Comparison of ENCODE assay signal across 34 cellular contexts in genomic region chr13:85771856-85772255, GRCh38. TPM values are rescaled to one million over a fixed set of nuclear protein-coding genes. Genes with fewer than 3 reads are reported as not detected.
A peak's percentile ranks its signal among the peaks of the same experiment; 100 is the strongest.
DNase-seq lines count a peak whose midpoint lies in the region; ATAC-seq, FAIRE-seq and TF ChIP-seq lines count a peak whose summit lies in the region.
"Had no signal": no experiment of that assay in that cellular context is flagged by ENCODE, and none has a peak within 500 bp of the region (broad histone marks: within the 10 kb centered on the region; RNA-seq: fewer than 3 reads in every experiment).

No MANE protein-coding gene starts in this region.

- CTCF ChIA-PET in PC-3 (lab: Charles Lee): no interaction called here
- CTCF ChIA-PET in activated CD4-positive, alpha-beta T cell treated with anti-CD3 and anti-CD28 coated beads for 36 hours (lab: Charles Lee): interaction anchor here (0.7 kb wide), 1 partner anchor 1285 kb away, joined by 3 read pairs; no protein-coding TSS in a partner anchor

- H3K9me3 Mint-ChIP-seq in activated CD4-positive, alpha-beta T cell treated with anti-CD3 and anti-CD28 coated beads for 36 hours (ENCODE audit: low read depth): peaks cover 4% of the 10 kb centered on the region
- H3K9me3 Mint-ChIP-seq: dendritic cell treated with granulocyte-macrophage colony-stimulating factor and Interleukin-4, amounts not matched to agents 40 ng/mL and 50 ng/mL, for 4 days had no signal

- intact Hi-C loops in PC-3 (cut with micrococcal nuclease): no loop called here
- intact Hi-C loops in activated CD4-positive, alpha-beta T cell treated with anti-CD3 and anti-CD28 coated beads for 36 hours (cut with DNase I, micrococcal nuclease): no loop called here

- no peaks in the 10 kb centered on the region for H3K9me2 ChIP-seq in PC-3 (replicated peaks; ENCODE audit: low read length)

- no peak overlapping the region for H3K27ac ChIP-seq in PC-3 (ENCODE audit: low read length)
- H3K27ac ChIP-seq: parathyroid adenoma, skin epidermis, VCaP had no signal

- H3K36me3 ChIP-seq in PC-3 (ENCODE audit: low read depth, low read length): no peaks in the 10 kb centered on the region
- H3K36me3 ChIP-seq in bronchial epithelial cell (ENCODE audit: control insufficient read depth, insufficient read depth, low read length): no peaks in the 10 kb centered on the region

- H2AFZ ChIP-seq in PC-3 (ENCODE audit: low read length): 0 out of 2 replicates have a peak overlapping the region, but pooled peaks have one; percentile 13
- H2AFZ ChIP-seq: parathyroid adenoma had no signal

- DNase-seq in A172 (ENCODE audit: low spot score) (peak; percentile 13), ELR (ENCODE audit: low read depth) (peak; percentile 42), PC-3 (no peak), bronchial epithelial cell (ENCODE audit: low read depth) (peak; percentile 23)
- DNase-seq in activated CD4-positive, alpha-beta T cell treated with anti-CD3 and anti-CD28 coated beads for 36 hours: no peak
- DNase-seq: activated CD4-positive, alpha-beta T cell treated with anti-CD3 and anti-CD28 coated beads for 48 hours; activated effector memory CD4-positive, alpha-beta T cell treated with Interleukin-2 at 50 U/mL for 16 hours; aorta; caudate nucleus; glutamatergic neuron; H9; NCI-H1048; NCI-H1930; NCI-H2171 treated with DMSO at 0.1 percent for 48 hours; NCI-H524 treated with DMSO at 0.1 percent for 48 hours; SHP77 treated with DMSO at 0.1 percent for 48 hours; stimulated activated naive CD4-positive, alpha-beta T cell treated with Interleukin-2 at 50 U/mL for 16 hours; T1000 had no signal

- no peak for TF ChIP-seq CTCF in PC-3 (conservative IDR thresholded peaks at IDR 0.05; ENCODE audit: low read depth, low read length)
- no peak for TF ChIP-seq CTCF in bronchial epithelial cell (IDR thresholded peaks at IDR 0.05; ENCODE audit: insufficient read depth, low read length, severe bottlenecking)

- no peaks in the 10 kb centered on the region for H3K36me3 Mint-ChIP-seq in activated CD4-positive, alpha-beta T cell treated with anti-CD3 and anti-CD28 coated beads for 36 hours (ENCODE audit: low read depth)
- H3K36me3 Mint-ChIP-seq: activated naive CD8-positive, alpha-beta T cell; memory B cell had no signal

- H3K4me3 ChIP-seq in PC-3 (ENCODE audit: low read length) (no peak overlapping the region), bronchial epithelial cell (ENCODE audit: low read depth, low read length) (no peak overlapping the region)
- H3K4me3 ChIP-seq: skin epidermis had no signal

- no peak for FAIRE-seq in bronchial epithelial cell (lab: Jason Lieb, UNC)

- no peaks in the 10 kb centered on the region for H3K9me3 ChIP-seq in PC-3 (ENCODE audit: low read length)

- H3K9ac ChIP-seq in PC-3 (ENCODE audit: low read length): no peak overlapping the region
- H3K9ac ChIP-seq: parathyroid adenoma had no signal

- no peaks in the 10 kb centered on the region for H3K4me1 ChIP-seq in PC-3 (ENCODE audit: insufficient read depth, low read length)
- H3K4me1 ChIP-seq: parathyroid adenoma had no signal

- no TSS peak for BruUV-seq in PC-3 (replicated peaks; lab: Mats Ljungman, UMichigan)

- POLR2A ChIA-PET in PC-3 (lab: Charles Lee; ENCODE audit: unreplicated experiment): no interaction called here
- POLR2A ChIA-PET in activated CD4-positive, alpha-beta T cell treated with anti-CD3 and anti-CD28 coated beads for 36 hours (lab: Charles Lee): no interaction called here

- H3K4me1 Mint-ChIP-seq in activated CD4-positive, alpha-beta T cell treated with anti-CD3 and anti-CD28 coated beads for 36 hours: no peaks in the 10 kb centered on the region
- H3K4me1 Mint-ChIP-seq: H9 had no signal

- no peaks in the 10 kb centered on the region for H4K20me1 ChIP-seq in PC-3 (ENCODE audit: low read length)

- no peak overlapping the region for H3K4me2 ChIP-seq in PC-3 (ENCODE audit: low read length)

- no peak overlapping the region for H3K27ac Mint-ChIP-seq in activated CD4-positive, alpha-beta T cell treated with anti-CD3 and anti-CD28 coated beads for 36 hours
- H3K27ac Mint-ChIP-seq: activated naive CD8-positive, alpha-beta T cell; dendritic cell treated with granulocyte-macrophage colony-stimulating factor and Interleukin-4, amounts not matched to agents 40 ng/mL and 50 ng/mL, for 4 days; H9; memory B cell had no signal

- no peaks in the 10 kb centered on the region for H3K79me2 ChIP-seq in PC-3 (ENCODE audit: low read length)
- H3K79me2 ChIP-seq: parathyroid adenoma had no signal

- H3K4me3 Mint-ChIP-seq in activated CD4-positive, alpha-beta T cell treated with anti-CD3 and anti-CD28 coated beads for 36 hours: no peak overlapping the region
- H3K4me3 Mint-ChIP-seq: activated naive CD8-positive, alpha-beta T cell; dendritic cell treated with granulocyte-macrophage colony-stimulating factor and Interleukin-4, amounts not matched to agents 40 ng/mL and 50 ng/mL, for 4 days; H9; memory B cell had no signal

- no peaks in the 10 kb centered on the region for H3K27me3 ChIP-seq in PC-3 (ENCODE audit: low read length)
- no peaks in the 10 kb centered on the region for H3K27me3 ChIP-seq in bronchial epithelial cell (ENCODE audit: control insufficient read depth, insufficient read depth, low read length)

- H3F3A ChIP-seq in PC-3 (ENCODE audit: low read length, unreplicated experiment): no peaks in the 10 kb centered on the region

- no peaks in the 10 kb centered on the region for H3K27me3 Mint-ChIP-seq in activated CD4-positive, alpha-beta T cell treated with anti-CD3 and anti-CD28 coated beads for 36 hours
- H3K27me3 Mint-ChIP-seq: activated naive CD8-positive, alpha-beta T cell; dendritic cell treated with granulocyte-macrophage colony-stimulating factor and Interleukin-4, amounts not matched to agents 40 ng/mL and 50 ng/mL, for 4 days; memory B cell had no signal

- ATAC-seq in PC-3 (no peak), HG03521 (IDR thresholded peaks at IDR 0.05; ENCODE audit: unreplicated experiment) (no peak), HG03457 (IDR thresholded peaks at IDR 0.05; ENCODE audit: unreplicated experiment) (no peak), GM18870 (IDR thresholded peaks at IDR 0.05; ENCODE audit: unreplicated experiment) (no peak)
- no peak for ATAC-seq in activated CD4-positive, alpha-beta T cell treated with anti-CD3 and anti-CD28 coated beads for 36 hours
- ATAC-seq: esophagus mucosa, Panc1 had no signal

RNA-seq across cellular contexts. Expression of gene SLITRK6, which starts 27.4 kb away (rescaled TPM):
- 0.03 and 0.43 TPM in 2 replicates for total RNA-seq in A172 (2014; rRNA removed; shearing (Covaris generic))
- total RNA-seq in PC-3 (2014; rRNA removed): 4.1 and 4.6 TPM in 2 replicates
- 9.0 and 14.5 TPM in 2 replicates for total RNA-seq in bronchial epithelial cell
- not detected for total RNA-seq in activated CD4-positive, alpha-beta T cell treated with anti-CD3 and anti-CD28 coated beads for 36 hours
- total RNA-seq: activated CD8-positive, alpha-beta memory T cell treated with anti-CD3 and anti-CD28 coated beads for 36 hours; fibroblast of villous mesenchyme; G401; H9; LHCN-M2; myocyte had no signal

Comparison
In these comparisons a context has a peak if more than half of its experiments do, and no peak if none do; other contexts are left out.
1. DNase-seq: peak in A172 (single experiment), ELR (single experiment) and bronchial epithelial cell (single experiment); none in PC-3 (single experiment) and activated CD4-positive, alpha-beta T cell treated with anti-CD3 and anti-CD28 coated beads for 36 hours (single experiment).